8 cellular contexts compared by ENCODE assay signal in the genomic region with DNA sequence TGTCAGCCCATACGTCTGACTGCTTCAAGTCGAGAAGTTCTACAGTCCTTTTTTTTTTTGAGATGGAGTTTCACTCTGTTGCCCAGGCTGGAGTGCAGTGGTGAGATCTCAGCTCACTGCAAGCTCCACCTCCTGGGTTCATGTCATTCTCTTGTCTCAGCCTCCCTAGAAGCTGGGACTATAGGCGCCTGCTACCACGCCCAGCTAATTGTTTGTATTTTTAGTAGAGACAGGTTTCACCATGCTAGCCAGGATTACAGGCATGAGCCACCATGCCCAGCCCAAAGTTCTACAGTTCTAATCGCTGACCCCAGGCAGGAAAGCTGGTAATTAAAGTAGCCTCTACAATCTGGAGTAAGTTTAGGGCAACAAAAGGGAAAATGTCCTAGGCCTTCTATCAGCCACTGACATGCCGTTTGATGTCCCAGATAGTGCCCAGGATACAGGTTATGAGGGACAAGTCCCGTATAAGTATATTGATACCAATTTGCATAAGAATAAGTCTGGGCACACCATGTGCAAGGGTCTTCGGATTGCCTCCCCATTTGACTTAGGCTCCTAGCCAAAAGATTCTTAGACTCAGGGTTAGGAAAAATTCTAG.
DNase-seq lines count a peak whose midpoint lies in the region; ATAC-seq lines count a peak whose summit lies in the region.

No MANE protein-coding gene starts in this region.

- H3K36me3 Mint-ChIP-seq in activated naive CD4-positive, alpha-beta T cell treated with anti-CD3 and anti-CD28 coated beads, Interleukin-2, amount 50 U/mL, for 24 hours, result peaks cover 7% of the 10 kb centered on the region
- H3K36me3 Mint-ChIP-seq in stimulated activated effector memory CD8-positive, alpha-beta T cell treated with anti-CD3 and anti-CD28 coated beads, Interleukin-12 subunit alpha, Interleukin-12 subunit beta, amount 100 ng/mL, for 72 hours, result peaks cover 17% of the 10 kb centered on the region

- DNase-seq in NCI-H2081 (lab: John Stamatoyannopoulos, UW) (peak; percentile 4 to 38), NCI-H2081 treated with DMSO at 0.1 percent for 48 hours (lab: John Stamatoyannopoulos, UW) (no peak), NCI-H774 (lab: John Stamatoyannopoulos, UW) (peak; percentile 45), NCI-H446 (lab: John Stamatoyannopoulos, UW) (no peak), kidney glomerular epithelial cell (lab: John Stamatoyannopoulos, UW) (no peak)
- DNase-seq in stimulated activated effector memory CD8-positive, alpha-beta T cell treated with anti-CD3 and anti-CD28 coated beads, Interleukin-12 subunit alpha, Interleukin-12 subunit beta, amount 100 ng/mL, for 72 hours (ENCODE audit: low spot score in 2 of 2), result no peak

- no peaks in the 10 kb centered on the region for H3K27me3 Mint-ChIP-seq in activated naive CD4-positive, alpha-beta T cell treated with anti-CD3 and anti-CD28 coated beads, Interleukin-2, amount 50 U/mL, for 24 hours

- peaks cover 63% of the 10 kb centered on the region for H3K4me1 Mint-ChIP-seq in activated naive CD4-positive, alpha-beta T cell treated with anti-CD3 and anti-CD28 coated beads, Interleukin-2, amount 50 U/mL, for 24 hours
- peaks cover 69% of the 10 kb centered on the region for H3K4me1 Mint-ChIP-seq in stimulated activated effector memory CD8-positive, alpha-beta T cell treated with anti-CD3 and anti-CD28 coated beads, Interleukin-12 subunit alpha, Interleukin-12 subunit beta, amount 100 ng/mL, for 72 hours

- no peaks in the 10 kb centered on the region for H3K9me3 Mint-ChIP-seq in activated naive CD4-positive, alpha-beta T cell treated with anti-CD3 and anti-CD28 coated beads, Interleukin-2, amount 50 U/mL, for 24 hours
- H3K9me3 Mint-ChIP-seq in stimulated activated effector memory CD8-positive, alpha-beta T cell treated with anti-CD3 and anti-CD28 coated beads, Interleukin-12 subunit alpha, Interleukin-12 subunit beta, amount 100 ng/mL, for 72 hours, result peaks cover 1% of the 10 kb centered on the region

- peak overlapping the region; percentile 94 for H3K27ac Mint-ChIP-seq in activated naive CD4-positive, alpha-beta T cell treated with anti-CD3 and anti-CD28 coated beads, Interleukin-2, amount 50 U/mL, for 24 hours
- H3K27ac Mint-ChIP-seq in stimulated activated effector memory CD8-positive, alpha-beta T cell treated with anti-CD3 and anti-CD28 coated beads, Interleukin-12 subunit alpha, Interleukin-12 subunit beta, amount 100 ng/mL, for 72 hours, result peak overlapping the region; percentile 94

- peak; percentile 29 for ATAC-seq in HG02763 (IDR thresholded peaks at IDR 0.05; ENCODE audit: unreplicated experiment)
- peak; percentile 58 for ATAC-seq in stimulated activated effector memory CD8-positive, alpha-beta T cell treated with anti-CD3 and anti-CD28 coated beads, Interleukin-12 subunit alpha, Interleukin-12 subunit beta, amount 100 ng/mL, for 72 hours

- peak overlapping the region; percentile 88 for H3K4me3 Mint-ChIP-seq in activated naive CD4-positive, alpha-beta T cell treated with anti-CD3 and anti-CD28 coated beads, Interleukin-2, amount 50 U/mL, for 24 hours
- H3K4me3 Mint-ChIP-seq in stimulated activated effector memory CD8-positive, alpha-beta T cell treated with anti-CD3 and anti-CD28 coated beads, Interleukin-12 subunit alpha, Interleukin-12 subunit beta, amount 100 ng/mL, for 72 hours, result peak overlapping the region; percentile 85

Comparison
In these comparisons a context has a peak if more than half of its experiments do, and no peak if none do; other contexts are left out.
1. DNase-seq: peak in NCI-H2081 (2 of 2) and NCI-H774 (single experiment); none in NCI-H2081 treated with DMSO at 0.1 percent for 48 hours (single experiment), stimulated activated effector memory CD8-positive, alpha-beta T cell treated with anti-CD3 and anti-CD28 coated beads, Interleukin-12 subunit alpha, Interleukin-12 subunit beta, amount 100 ng/mL, for 72 hours (0 of 2), NCI-H446 (0 of 2) and kidney glomerular epithelial cell (single experiment).